ENCODE assay signal across 11 cellular contexts in the genomic region with DNA sequence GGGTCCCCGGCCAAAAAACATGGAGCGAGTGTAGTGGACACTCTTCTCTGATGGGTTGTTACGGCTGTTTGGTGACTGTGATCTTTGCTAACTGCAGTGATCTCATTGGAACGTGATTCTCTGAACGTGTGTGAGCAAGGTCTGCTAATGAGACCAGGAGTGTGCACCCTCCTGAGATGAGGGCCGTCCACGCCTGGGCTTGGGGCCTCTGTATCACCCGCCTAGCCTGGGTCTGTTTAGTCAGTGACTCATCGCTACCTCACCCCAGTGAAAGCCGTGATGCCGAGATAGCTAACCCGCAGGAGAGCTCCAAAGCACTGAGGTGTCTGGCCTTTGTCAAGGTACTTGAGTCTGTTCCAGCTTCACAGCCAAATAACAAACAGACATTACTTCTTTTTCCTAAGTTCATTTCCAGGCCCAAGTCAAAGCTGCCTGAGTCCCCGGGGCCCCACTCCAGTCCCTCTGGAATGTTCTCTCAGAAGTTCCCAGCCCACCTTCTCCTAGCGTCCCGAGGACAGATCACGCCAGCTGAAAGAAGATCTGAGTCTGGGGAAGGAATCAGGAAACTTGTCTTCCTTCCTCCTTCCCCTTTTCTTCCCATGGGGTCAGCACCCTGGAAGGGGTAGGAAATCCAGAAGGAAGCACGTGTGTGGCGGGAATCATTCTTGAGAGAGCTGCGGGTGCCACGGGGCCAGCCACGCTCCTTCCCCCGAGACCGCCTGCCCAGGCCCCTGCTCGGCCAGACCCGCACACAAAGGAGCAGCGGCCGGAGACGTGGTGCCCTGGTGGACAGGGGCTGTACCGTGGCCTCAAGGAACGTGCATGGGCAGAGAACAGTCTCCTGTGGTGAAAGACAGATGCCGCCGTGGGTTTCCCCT. TPM values are rescaled to one million over a fixed set of nuclear protein-coding genes. Genes with fewer than 3 reads are reported as not detected.
DNase-seq lines count a peak whose midpoint lies in the region; ATAC-seq and TF ChIP-seq lines count a peak whose summit lies in the region.
"Not testable (repeated sequence)": the region's sequence is repeated elsewhere in the genome, so short reads cannot be mapped to it uniquely, and the experiment has no call there.
"Had no signal": no experiment of that assay in that cellular context is flagged by ENCODE, and none has a peak within 500 bp of the region (broad histone marks: within the 10 kb centered on the region; RNA-seq: fewer than 3 reads in every experiment).

No MANE protein-coding gene starts in this region.

- not testable (repeated sequence) for H3K9me2 ChIP-seq in SK-N-SH

- TF ChIP-seq EP300 in SK-N-SH (IDR thresholded peaks at IDR 0.05; ENCODE audit: borderline replicate concordance in 1 of 2, low read depth in 1 of 2, low read length in 1 of 2), result not testable (repeated sequence)

- not testable (repeated sequence) for H3K9me3 ChIP-seq in HUES48 (ENCODE audit: control insufficient read depth, insufficient read depth, low read length); SK-N-SH; mucosa of descending colon

- not testable (repeated sequence) for H3F3A ChIP-seq in SK-N-SH (replicated peaks; ENCODE audit: insufficient read depth)

- not testable (repeated sequence) for H3K27me3 Mint-ChIP-seq in MCF 10A (ENCODE audit: insufficient read depth, unreplicated experiment)

- intact Hi-C loops in MCF 10A (cut with micrococcal nuclease); mucosa of descending colon (cut with DNase I, micrococcal nuclease): not testable (repeated sequence)

- WGBS in SK-N-SH (ENCODE audit: low lambda C conversion rate), result 53% methylated on average over 2 of the region's 32 CpGs

- not testable (repeated sequence) for BruUV-seq in MCF 10A (replicated peaks; lab: Mats Ljungman, UMichigan)

- not testable (repeated sequence) for H3K79me2 ChIP-seq in SK-N-SH (ENCODE audit: insufficient read depth)

- H3K9me3 Mint-ChIP-seq in MCF 10A (ENCODE audit: unreplicated experiment), result not testable (repeated sequence)

- TF ChIP-seq RAD21 in SK-N-SH (IDR thresholded peaks at IDR 0.05; ENCODE audit: low read length), result not testable (repeated sequence)

- H2AFZ ChIP-seq in SK-N-SH (ENCODE audit: low read depth), result not testable (repeated sequence)

- H3K27ac Mint-ChIP-seq in MCF 10A (ENCODE audit: low read depth, unreplicated experiment), result not testable (repeated sequence)

- peak; percentile 44 for DNase-seq in DMS153 (lab: John Stamatoyannopoulos, UW)
- peak; percentile 2 for DNase-seq in NCI-H510A treated with DMSO at 0.1 percent for 48 hours (lab: John Stamatoyannopoulos, UW)
- not testable (repeated sequence) for DNase-seq in SK-N-SH, mucosa of descending colon
- peak; percentile 20 for DNase-seq in MCF 10A (ENCODE audit: unreplicated experiment)
- DNase-seq in kidney tubule cell (ENCODE audit: low spot score), result peak; percentile 65

- CTCF ChIA-PET in SK-N-SH (lab: Yijun Ruan, JAX); MCF 10A (lab: Yijun Ruan, JAX): not testable (repeated sequence)

- not testable (repeated sequence) for H3K9ac ChIP-seq in HUES48 (ENCODE audit: low read depth, low read length)
- peak overlapping the region; percentile 39; the same call in 1 of the 2 replicates for H3K9ac ChIP-seq in SK-N-SH

- not testable (repeated sequence) for H3K4me1 Mint-ChIP-seq in MCF 10A (ENCODE audit: insufficient read depth, unreplicated experiment)

- peak; percentile 81 for ATAC-seq in mucosa of descending colon

- H3K4me2 ChIP-seq in SK-N-SH, result not testable (repeated sequence)

- not testable (repeated sequence) for H3K4me3 Mint-ChIP-seq in MCF 10A (ENCODE audit: unreplicated experiment)

- H3K27ac ChIP-seq in HUES48 (ENCODE audit: low read depth, low read length) (peak overlapping the region; percentile 47), SK-N-SH (ENCODE audit: low read depth in 2 of 2, low read length in 1 of 2) (peak overlapping the region in 1 of 2 experiments; percentile 72; a peak in 3 of 4 replicates)

- H4K20me1 ChIP-seq in SK-N-SH (ENCODE audit: insufficient read depth), result not testable (repeated sequence)

- POLR2A ChIA-PET in SK-N-SH (lab: Yijun Ruan, JAX); MCF 10A (lab: Yijun Ruan, JAX): not testable (repeated sequence)

- H3K4me3 ChIP-seq in HUES48 (ENCODE audit: low read depth, low read length); SK-N-SH (ENCODE audit: low read depth in 2 of 2, low read length in 1 of 2); mucosa of descending colon: not testable (repeated sequence)

- H3K4me1 ChIP-seq in HUES48 (ENCODE audit: control insufficient read depth, insufficient read depth, low read length), result peaks cover 11% of the 10 kb centered on the region
- H3K4me1 ChIP-seq in SK-N-SH (ENCODE audit: control insufficient read depth in 1 of 2, insufficient read depth in 2 of 2, low read depth in 1 of 2, low read length in 1 of 2); mucosa of descending colon (ENCODE audit: low read depth): not testable (repeated sequence)

- H3K27me3 ChIP-seq in HUES48 (ENCODE audit: control insufficient read depth, insufficient read depth, low read length); SK-N-SH (ENCODE audit: insufficient read depth): not testable (repeated sequence)

- not testable (repeated sequence) for TF ChIP-seq CTCF in SK-N-SH (IDR thresholded peaks at IDR 0.05); MCF 10A (IDR thresholded peaks at IDR 0.05; ENCODE audit: unreplicated experiment); mucosa of descending colon (IDR thresholded peaks at IDR 0.05)

- H3K36me3 ChIP-seq in HUES48 (ENCODE audit: control insufficient read depth, insufficient read depth, low read length); SK-N-SH (replicated peaks in 1 of 2; ENCODE audit: control insufficient read depth in 1 of 2, insufficient read depth in 2 of 2, low read length in 1 of 2); mucosa of descending colon (ENCODE audit: low read depth): not testable (repeated sequence)

- H3K36me3 Mint-ChIP-seq in MCF 10A (ENCODE audit: insufficient read depth, unreplicated experiment), result not testable (repeated sequence)

TF ChIP-seq in SK-N-SH, 30 proteins besides CTCF, POLR2A, EP300 and RAD21:
- TF ChIP-seq JUND (IDR thresholded peaks at IDR 0.05) (0 out of 2 replicates have a peak, but pooled peaks have one; percentile 25), TCF12 (IDR thresholded peaks at IDR 0.05) (peak; percentile 71), NFIC (IDR thresholded peaks at IDR 0.05; ENCODE audit: borderline replicate concordance) (peak; percentile 24; the same call in 1 of the 2 replicates)
- TF ChIP-seq, protein P1, sequence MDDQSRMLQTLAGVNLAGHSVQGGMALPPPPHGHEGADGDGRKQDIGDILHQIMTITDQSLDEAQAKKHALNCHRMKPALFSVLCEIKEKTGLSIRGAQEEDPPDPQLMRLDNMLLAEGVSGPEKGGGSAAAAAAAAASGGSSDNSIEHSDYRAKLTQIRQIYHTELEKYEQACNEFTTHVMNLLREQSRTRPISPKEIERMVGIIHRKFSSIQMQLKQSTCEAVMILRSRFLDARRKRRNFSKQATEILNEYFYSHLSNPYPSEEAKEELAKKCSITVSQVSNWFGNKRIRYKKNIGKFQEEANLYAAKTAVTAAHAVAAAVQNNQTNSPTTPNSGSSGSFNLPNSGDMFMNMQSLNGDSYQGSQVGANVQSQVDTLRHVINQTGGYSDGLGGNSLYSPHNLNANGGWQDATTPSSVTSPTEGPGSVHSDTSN (IDR thresholded peaks at IDR 0.05), result peak; percentile 26; the same call in 1 of the 2 replicates

RNA-seq across cellular contexts. Expression of a gene that starts 4.8 kb away (rescaled TPM):
- not detected in 2 replicates for polyA plus RNA-seq in SK-N-SH (2012; rRNA removed)
- polyA plus RNA-seq in SK-N-SH (2012; cell fraction: cytosol; rRNA removed), result not detected in 2 replicates
- not detected in 2 replicates for polyA plus RNA-seq in SK-N-SH (2012; cell fraction: nucleus; rRNA removed)
- total RNA-seq in MCF 10A (2022) (not detected in 2 replicates), mucosa of descending colon (not detected)
- total RNA-seq: HT1080, Peyer's patch had no signal
- polyA plus RNA-seq: AG04450, CD14-positive monocyte had no signal

RNA-seq across cellular contexts. Expression of a gene that starts 29.0 kb away (rescaled TPM):
- not detected in 2 replicates for polyA plus RNA-seq in SK-N-SH (2012; rRNA removed)
- polyA plus RNA-seq in SK-N-SH (2012; cell fraction: cytosol; rRNA removed), result not detected in 2 replicates
- not detected in 2 replicates for polyA plus RNA-seq in SK-N-SH (2012; cell fraction: nucleus; rRNA removed)
- total RNA-seq in MCF 10A (2022) (not detected in 2 replicates), mucosa of descending colon (1 to 10 TPM in 1 of 3 donors, not detected in 2; 2.1 TPM)
- total RNA-seq: HT1080 had no signal
- polyA plus RNA-seq: AG04450, CD14-positive monocyte had no signal
